2 cellular contexts compared by ENCODE assay signal in genomic region chr5:93313672-93314071, GRCh38.
TF ChIP-seq lines count a peak whose summit lies in the region.

No MANE protein-coding gene starts in this region.

TF ChIP-seq in SK-N-SH treated with all-trans-retinoic acid at 6 μM for 48 hours, 23 proteins besides CTCF, POLR2A, EP300 and RAD21 (continued from another document):
- TF ChIP-seq PATZ1 (CRISPR knock-in tag; IDR thresholded peaks at IDR 0.05; ENCODE audit: borderline replicate concordance) (no peak), ISL1 (CRISPR knock-in tag; IDR thresholded peaks at IDR 0.05) (no peak), TOX (CRISPR knock-in tag; IDR thresholded peaks at IDR 0.05; ENCODE audit: borderline replicate concordance) (no peak), ZNF8 (CRISPR knock-in tag; IDR thresholded peaks at IDR 0.05) (peak; percentile 94), ARNTL (CRISPR knock-in tag; IDR thresholded peaks at IDR 0.05; ENCODE audit: borderline replicate concordance, low read depth) (no peak)
TF ChIP-seq in SK-N-SH treated with all-trans-retinoic acid at 6 μM for 48 hours: peak in this region for 1.

TF ChIP-seq in SK-N-SH, 30 proteins besides CTCF, POLR2A, EP300 and RAD21 (continued from another document):
- no peak for TF ChIP-seq REST (IDR thresholded peaks at IDR 0.05; ENCODE audit: low read depth, low read length)
